22 cellular contexts compared by ENCODE assay signal in the genomic region with DNA sequence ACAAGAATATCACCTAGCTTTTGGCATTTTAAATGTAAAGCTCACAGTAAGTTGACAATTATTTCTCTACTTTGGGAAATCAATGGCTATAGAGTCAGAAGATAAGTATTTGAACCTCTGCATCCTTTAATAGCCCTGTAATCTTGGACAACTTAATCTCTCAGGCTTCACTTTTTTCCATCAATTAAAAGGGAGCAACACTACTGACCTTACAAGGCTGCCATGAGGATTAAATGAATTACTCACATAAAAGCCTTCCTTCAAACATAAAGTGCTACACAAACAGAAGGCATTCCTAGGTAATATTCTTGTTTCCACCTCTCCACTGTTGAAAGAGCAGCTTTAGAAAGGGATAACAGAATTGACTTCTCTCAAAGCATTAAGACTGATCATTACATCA.
DNase-seq lines count a peak whose midpoint lies in the region; ATAC-seq, FAIRE-seq and TF ChIP-seq lines count a peak whose summit lies in the region.
"Had no signal": no experiment of that assay in that cellular context is flagged by ENCODE, and none has a peak within 500 bp of the region (broad histone marks: within the 10 kb centered on the region; RNA-seq: fewer than 3 reads in every experiment).

No MANE protein-coding gene starts in this region.

- H2AFZ ChIP-seq in Loucy (ENCODE audit: low read length): no peak overlapping the region
- H2AFZ ChIP-seq: GM23338 had no signal

- peaks cover 13% of the 10 kb centered on the region for H3K4me1 Mint-ChIP-seq in activated T-helper 2 cell treated with anti-CD3 and anti-CD28 coated beads, Interferon-gamma antibody, Interleukin-2, Interleukin-4, amounts not matched to agents 10 μg/mL and 5 μg/mL and 100 μg/mL, durations not matched to agents 14 hours and 24 hours and 36 hours (ENCODE audit: low read depth)
- H3K4me1 Mint-ChIP-seq: H9 had no signal

- no peaks in the 10 kb centered on the region for H3K9me2 ChIP-seq in Loucy (replicated peaks; ENCODE audit: low read depth, low read length)

- H3K27me3 ChIP-seq in Loucy (ENCODE audit: insufficient read depth, low read length, poor library complexity, severe bottlenecking): no peaks in the 10 kb centered on the region
- no peaks in the 10 kb centered on the region for H3K27me3 ChIP-seq in vagina
- H3K27me3 ChIP-seq in effector memory CD4-positive, alpha-beta T cell (replicated peaks; ENCODE audit: control insufficient read depth, insufficient read depth, low read length, poor library complexity, severe bottlenecking): no peaks in the 10 kb centered on the region
- H3K27me3 ChIP-seq: BLaER1 had no signal

- H3K4me1 ChIP-seq in Loucy (ENCODE audit: insufficient read depth, low read length, poor library complexity, severe bottlenecking) (peaks cover 43% of the 10 kb centered on the region), vagina (peaks cover 13% of the 10 kb centered on the region)
- H3K4me1 ChIP-seq in effector memory CD4-positive, alpha-beta T cell (ENCODE audit: control insufficient read depth, insufficient read depth, low read length, poor library complexity, severe bottlenecking): no peaks in the 10 kb centered on the region
- H3K4me1 ChIP-seq: Caco-2 had no signal

- H3K36me3 ChIP-seq in Loucy (ENCODE audit: insufficient read depth, low read length) (peaks cover 4% of the 10 kb centered on the region), vagina (no peaks in the 10 kb centered on the region)
- H3K36me3 ChIP-seq in effector memory CD4-positive, alpha-beta T cell (ENCODE audit: control insufficient read depth, insufficient read depth, low read length): no peaks in the 10 kb centered on the region
- H3K36me3 ChIP-seq: BLaER1 had no signal

- no peak for DNase-seq in vagina (ENCODE audit: extremely low spot score in 2 of 2)
- DNase-seq in effector memory CD4-positive, alpha-beta T cell: no peak
- DNase-seq in activated T-helper 2 cell treated with anti-CD3 and anti-CD28 coated beads, Interferon-gamma antibody, Interleukin-2, Interleukin-4, amounts not matched to agents 10 μg/mL and 5 μg/mL and 100 μg/mL, durations not matched to agents 14 hours and 24 hours and 36 hours (ENCODE audit: low spot score): no peak
- DNase-seq: Caco-2; CD4-positive, CD25-positive, alpha-beta regulatory T cell; CD8-positive, alpha-beta T cell; DMS 273 treated with DMSO at 0.1 percent for 48 hours; DMS79; EL; GDM1; H9; HFFc6 had no signal

- H3K4me3 ChIP-seq in Loucy (ENCODE audit: low read length, poor library complexity, severe bottlenecking): no peak overlapping the region
- H3K4me3 ChIP-seq in vagina: no peak overlapping the region
- no peak overlapping the region for H3K4me3 ChIP-seq in effector memory CD4-positive, alpha-beta T cell (ENCODE audit: insufficient read depth, low read depth, low read length, poor library complexity, severe bottlenecking)
- H3K4me3 ChIP-seq: BLaER1, GM12878, GM23338 had no signal

- TF ChIP-seq POLR2A in vagina (IDR thresholded peaks at IDR 0.05): no peak

- no peak for ATAC-seq in GM18502 (IDR thresholded peaks at IDR 0.05; ENCODE audit: poor library complexity, unreplicated experiment)
- ATAC-seq: CD8-positive, alpha-beta T cell; GM12878; GM23338; HCT116 had no signal

- H3K36me3 Mint-ChIP-seq in activated T-helper 2 cell treated with anti-CD3 and anti-CD28 coated beads, Interferon-gamma antibody, Interleukin-2, Interleukin-4, amounts not matched to agents 10 μg/mL and 5 μg/mL and 100 μg/mL, durations not matched to agents 14 hours and 24 hours and 36 hours (ENCODE audit: low read depth): peaks cover 33% of the 10 kb centered on the region

- FAIRE-seq in islet of Langerhans (lab: Jason Lieb, UNC): peak; percentile 24
- FAIRE-seq: GM12878, GM18507 had no signal

- no peaks in the 10 kb centered on the region for H4K20me1 ChIP-seq in Loucy (ENCODE audit: insufficient read depth, low read length, poor library complexity, severe bottlenecking)
- H4K20me1 ChIP-seq: BLaER1 had no signal

- no peak overlapping the region for H3K9ac ChIP-seq in Loucy (ENCODE audit: low read depth, low read length, poor library complexity, severe bottlenecking)
- H3K9ac ChIP-seq: BLaER1 had no signal

- no peak overlapping the region for H3K27ac Mint-ChIP-seq in activated T-helper 2 cell treated with anti-CD3 and anti-CD28 coated beads, Interferon-gamma antibody, Interleukin-2, Interleukin-4, amounts not matched to agents 10 μg/mL and 5 μg/mL and 100 μg/mL, durations not matched to agents 14 hours and 24 hours and 36 hours
- H3K27ac Mint-ChIP-seq: B cell; CD8-positive, alpha-beta T cell; GM23338; H9; HFFc6 had no signal

- no peaks in the 10 kb centered on the region for H3F3A ChIP-seq in Loucy (ENCODE audit: low read depth)

- H3K4me3 Mint-ChIP-seq in activated T-helper 2 cell treated with anti-CD3 and anti-CD28 coated beads, Interferon-gamma antibody, Interleukin-2, Interleukin-4, amounts not matched to agents 10 μg/mL and 5 μg/mL and 100 μg/mL, durations not matched to agents 14 hours and 24 hours and 36 hours (ENCODE audit: low read depth): no peak overlapping the region
- H3K4me3 Mint-ChIP-seq: B cell; CD4-positive, CD25-positive, alpha-beta regulatory T cell; CD8-positive, alpha-beta T cell; GM23338; H9; HFFc6 had no signal

- peak overlapping the region; percentile 50 for H3K27ac ChIP-seq in vagina
- H3K27ac ChIP-seq in effector memory CD4-positive, alpha-beta T cell (ENCODE audit: insufficient read depth, low read length, poor library complexity, severe bottlenecking): no peak overlapping the region
- H3K27ac ChIP-seq: BLaER1, C4-2B had no signal

- intact Hi-C loops in vagina (cut with DNase I): no loop called here
- intact Hi-C loops in activated T-helper 2 cell treated with anti-CD3 and anti-CD28 coated beads, Interferon-gamma antibody, Interleukin-2, Interleukin-4, amounts not matched to agents 10 μg/mL and 5 μg/mL and 100 μg/mL, durations not matched to agents 14 hours and 24 hours and 36 hours (cut with micrococcal nuclease): no loop called here

- TF ChIP-seq CTCF in Loucy (conservative IDR thresholded peaks at IDR 0.05; ENCODE audit: low read length) (no peak), vagina (IDR thresholded peaks at IDR 0.05) (no peak)

- peaks cover 15% of the 10 kb centered on the region for H3K27me3 Mint-ChIP-seq in activated T-helper 2 cell treated with anti-CD3 and anti-CD28 coated beads, Interferon-gamma antibody, Interleukin-2, Interleukin-4, amounts not matched to agents 10 μg/mL and 5 μg/mL and 100 μg/mL, durations not matched to agents 14 hours and 24 hours and 36 hours (ENCODE audit: low read depth)
- H3K27me3 Mint-ChIP-seq: B cell; CD4-positive, CD25-positive, alpha-beta regulatory T cell had no signal

- H3K9me3 Mint-ChIP-seq in activated T-helper 2 cell treated with anti-CD3 and anti-CD28 coated beads, Interferon-gamma antibody, Interleukin-2, Interleukin-4, amounts not matched to agents 10 μg/mL and 5 μg/mL and 100 μg/mL, durations not matched to agents 14 hours and 24 hours and 36 hours: peaks cover 40% of the 10 kb centered on the region

- peak overlapping the region; percentile 45 for H3K4me2 ChIP-seq in Loucy (ENCODE audit: low read depth, low read length, poor library complexity, severe bottlenecking)
- H3K4me2 ChIP-seq: BLaER1, GM23338 had no signal

- no peaks in the 10 kb centered on the region for H3K79me2 ChIP-seq in Loucy (ENCODE audit: insufficient read depth, low read length)

- peaks cover 39% of the 10 kb centered on the region for H3K9me3 ChIP-seq in Loucy (ENCODE audit: insufficient read depth, low read depth, low read length)
- peaks cover 3% of the 10 kb centered on the region for H3K9me3 ChIP-seq in vagina
- peaks cover 4% of the 10 kb centered on the region for H3K9me3 ChIP-seq in effector memory CD4-positive, alpha-beta T cell (ENCODE audit: control insufficient read depth, low read length)
